7 cellular contexts compared by ENCODE assay signal in genomic region chr18:67359868-67360838, GRCh38.
DNase-seq lines count a peak whose midpoint lies in the region; ATAC-seq and TF ChIP-seq lines count a peak whose summit lies in the region.

No MANE protein-coding gene starts in this region.

- H3K27ac ChIP-seq in OCI-LY3 (ENCODE audit: low read length) = no peak overlapping the region; the same call in 1 of the 2 replicates

- no peaks in the 10 kb centered on the region for H3K9me3 ChIP-seq in OCI-LY3 (ENCODE audit: insufficient read depth, low read length)

- peaks cover 42% of the 10 kb centered on the region for H3K4me1 Mint-ChIP-seq in chondrocyte (ENCODE audit: low read depth)

- H3K4me3 ChIP-seq in OCI-LY3 (ENCODE audit: low read length) = peak overlapping the region; percentile 47

- ATAC-seq in GM18858 (IDR thresholded peaks at IDR 0.05; ENCODE audit: unreplicated experiment) (peak; percentile 88), HG02623 (IDR thresholded peaks at IDR 0.05; ENCODE audit: unreplicated experiment) (peak; percentile 87)

- H3K27me3 ChIP-seq in OCI-LY3 (ENCODE audit: low read depth, low read length) = no peaks in the 10 kb centered on the region

- peaks cover 3% of the 10 kb centered on the region for H3K36me3 Mint-ChIP-seq in chondrocyte (ENCODE audit: low read depth)

- H3K9me3 Mint-ChIP-seq in chondrocyte (ENCODE audit: low read depth) = peaks cover 2% of the 10 kb centered on the region

- TF ChIP-seq CTCF in OCI-LY3 (IDR thresholded peaks at IDR 0.05; ENCODE audit: low read depth, low read length) (no peak), chondrocyte (IDR thresholded peaks at IDR 0.05) (no peak)

- H4K20me1 ChIP-seq in OCI-LY3 (ENCODE audit: insufficient read depth, low read length) = no peaks in the 10 kb centered on the region

- DNase-seq in chondrocyte (ENCODE audit: low spot score) (no peak), mucosa of gallbladder (ENCODE audit: low spot score) (peak; percentile 75), ureter (ENCODE audit: low spot score) (peak; percentile 59), HuH-7 (ENCODE audit: low spot score) (no peak)

- H3K27me3 Mint-ChIP-seq in chondrocyte (ENCODE audit: low read depth) = no peaks in the 10 kb centered on the region

- H3K9ac ChIP-seq in OCI-LY3 (ENCODE audit: low read length) = no peak overlapping the region

- no peaks in the 10 kb centered on the region for H3K36me3 ChIP-seq in OCI-LY3 (replicated peaks; ENCODE audit: low read depth, low read length)

- peak overlapping the region; percentile 62 for H3K4me3 Mint-ChIP-seq in chondrocyte (ENCODE audit: unreplicated experiment)

- no peaks in the 10 kb centered on the region for H3K79me2 ChIP-seq in OCI-LY3 (ENCODE audit: low read length)

- H3K4me2 ChIP-seq in OCI-LY3 (ENCODE audit: low read length) = peak overlapping the region; percentile 60

- peaks cover 13% of the 10 kb centered on the region for H3K4me1 ChIP-seq in OCI-LY3 (ENCODE audit: low read length)

- H3K27ac Mint-ChIP-seq in chondrocyte (ENCODE audit: unreplicated experiment) = peak overlapping the region; percentile 94

- H2AFZ ChIP-seq in OCI-LY3 (ENCODE audit: low read depth, low read length) = peak overlapping the region; percentile 15; the same call in 1 of the 2 replicates

Comparison
In these comparisons a context has a peak if more than half of its experiments do, and no peak if none do; other contexts are left out.
1. DNase-seq: peak in mucosa of gallbladder (single experiment) and ureter (single experiment); none in chondrocyte (single experiment) and HuH-7 (single experiment).